In genomic region chr1:30801826-30802198, GRCh38 we compare ENCODE assay signal across 8 cellular contexts. TPM values are rescaled to one million over a fixed set of nuclear protein-coding genes. Genes with fewer than 3 reads are reported as not detected.
A peak's percentile ranks its signal among the peaks of the same experiment; 100 is the strongest.
DNase-seq lines count a peak whose midpoint lies in the region; ATAC-seq, FAIRE-seq and TF ChIP-seq lines count a peak whose summit lies in the region.

No MANE protein-coding gene starts in this region.

- no peaks in the 10 kb centered on the region for H3K9me3 ChIP-seq in right lobe of liver

- H3K4me1 ChIP-seq in right lobe of liver, result peaks cover 0 to 6% (median 0%) of the 10 kb centered on the region in 4 donors

- no peak overlapping the region for H3K4me3 ChIP-seq in right lobe of liver

- peak; percentile 87 for FAIRE-seq in GM19239 (lab: Jason Lieb, UNC)

- peak; percentile 25 for DNase-seq in A172 (ENCODE audit: low spot score)
- peak; percentile 78 for DNase-seq in GM19239 (ENCODE audit: insufficient read length, low spot score)
- peak; percentile 44 for DNase-seq in NCI-H460 (ENCODE audit: extremely low read depth, low read depth)
- DNase-seq in activated CD4-positive, alpha-beta T cell treated with anti-CD3 and anti-CD28 coated beads, Interleukin-2, amount 50 U/mL, for 1 hour, result peak; percentile 82
- peak; percentile 39 for DNase-seq in cortex of kidney (lab: John Stamatoyannopoulos, UW)
- DNase-seq in right lobe of liver, result peak; percentile 79 to 83 (median 83)
- peak; percentile 19 to 85 (median 50) for DNase-seq in stimulated activated CD4-positive, alpha-beta T cell treated with anti-CD3 and anti-CD28 coated beads, TNF-alpha, amount 100 ng/mL, for 1 hour (ENCODE audit: low read depth in 3 of 3, low spot score in 1 of 3)

- no peaks in the 10 kb centered on the region for H3K36me3 ChIP-seq in right lobe of liver

- WGBS in right lobe of liver (ENCODE audit: insufficient coverage, low coverage, low lambda C conversion rate, missing lambda C conversion rate), result 0% methylated on average over 7 of the region's 18 CpGs

- peak; percentile 75 to 86 (median 82) for ATAC-seq in right lobe of liver
- ATAC-seq in GM21360 (IDR thresholded peaks at IDR 0.05; ENCODE audit: unreplicated experiment), result no peak

- H3K27ac ChIP-seq in right lobe of liver, result no peak overlapping the region

- peak; percentile 94 to 97 (median 95) for TF ChIP-seq CTCF in right lobe of liver (IDR thresholded peaks at IDR 0.05)

- H3K27me3 ChIP-seq in right lobe of liver, result no peaks in the 10 kb centered on the region

- intact Hi-C loops in right lobe of liver (cut with DNase I), result loop anchor here (2.0 to 5.0 kb wide), 2 partner anchors 109 to 110 kb away; no protein-coding TSS in a partner anchor

- TF ChIP-seq POLR2A in right lobe of liver (IDR thresholded peaks at IDR 0.05), result no peak

RNA-seq across cellular contexts. Expression of gene LAPTM5, which starts 44.2 kb away (rescaled TPM):
- 0.12 TPM in 1 of 2 replicates, not detected in the other for total RNA-seq in A172 (2014; rRNA removed; shearing (Covaris generic))
- not detected in 2 replicates for total RNA-seq in NCI-H460 (2014; rRNA removed; shearing (Covaris generic))
- not detected in 2 replicates for polyA plus RNA-seq in NCI-H460 (2014; cell fraction: nucleus; rRNA removed)
- total RNA-seq in right lobe of liver, result 10 to 100 TPM; 21.2 to 81.0 (median 29.8) TPM

Comparison
In these comparisons a context has a peak if more than half of its experiments do, and no peak if none do; other contexts are left out.
1. DNase-seq: peak in every context shown above with its lines; median percentile 83 in right lobe of liver; 82 in activated CD4-positive, alpha-beta T cell treated with anti-CD3 and anti-CD28 coated beads, Interleukin-2, amount 50 U/mL, for 1 hour; 78 in GM19239; 50 in stimulated activated CD4-positive, alpha-beta T cell treated with anti-CD3 and anti-CD28 coated beads, TNF-alpha, amount 100 ng/mL, for 1 hour; 44 in NCI-H460; 39 in cortex of kidney; 25 in A172.
2. RNA of gene LAPTM5, which starts 44.2 kb away (total RNA-seq): 21.2 to 81.0 TPM in right lobe of liver; 0.12 TPM in A172 and not detected in NCI-H460; every median in the first group is over 10 times any median in the second.